In the genomic region with DNA sequence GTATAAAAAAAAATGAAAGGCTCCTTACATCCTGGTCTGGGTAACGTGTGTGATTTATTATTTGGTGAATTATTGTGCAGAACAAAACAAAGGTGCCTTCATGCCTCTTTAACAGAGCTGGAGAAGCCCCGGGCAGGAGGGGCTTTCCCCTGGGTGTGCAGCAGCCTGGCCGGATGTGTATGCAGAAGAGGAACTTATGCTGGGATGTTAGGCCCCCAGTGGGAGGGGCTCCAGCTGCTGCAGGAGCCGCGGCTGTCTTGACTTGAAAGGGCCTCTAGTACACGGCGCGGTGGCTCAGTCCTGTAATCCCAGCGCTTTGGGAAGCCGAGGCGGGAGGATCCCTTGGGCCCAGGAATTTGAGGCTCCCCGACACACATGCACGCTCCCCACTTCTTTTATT, we compare ENCODE assay signal across 8 cellular contexts. TPM values are rescaled to one million over a fixed set of nuclear protein-coding genes. Genes with fewer than 3 reads are reported as not detected.
DNase-seq lines count a peak whose midpoint lies in the region; ATAC-seq and TF ChIP-seq lines count a peak whose summit lies in the region.

No MANE protein-coding gene starts in this region.

- CTCF ChIA-PET in CD8-positive, alpha-beta memory T cell (lab: Charles Lee), result interaction anchor here (1.5 kb wide), 2 partner anchors 26 to 53 kb away, joined by 4 read pairs; no protein-coding TSS in a partner anchor

- H3K27ac ChIP-seq in CD8-positive, alpha-beta memory T cell (ENCODE audit: low read depth, low read length), result no peak overlapping the region
- no peak overlapping the region for H3K27ac ChIP-seq in WERI-Rb-1

- H3K27ac Mint-ChIP-seq in CD8-positive, alpha-beta memory T cell, result peak overlapping the region in 7 of 8 donors; percentile 5 to 95 (median 47)

- peak; percentile 100 for ATAC-seq in GM19452 (IDR thresholded peaks at IDR 0.05; ENCODE audit: unreplicated experiment)
- peak; percentile 98 for ATAC-seq in HG03558 (IDR thresholded peaks at IDR 0.05; ENCODE audit: extremely low read depth, unreplicated experiment)

- TF ChIP-seq CTCF in WERI-Rb-1 (IDR thresholded peaks at IDR 0.05; ENCODE audit: low read depth, low read length) (no peak), choroid plexus epithelial cell (conservative IDR thresholded peaks at IDR 0.05; ENCODE audit: low read depth, low read length) (no peak)

- H3K36me3 ChIP-seq in CD8-positive, alpha-beta memory T cell (ENCODE audit: insufficient read depth, low read length), result no peaks in the 10 kb centered on the region
- peaks cover 9% of the 10 kb centered on the region for H3K36me3 ChIP-seq in WERI-Rb-1

- no peaks in the 10 kb centered on the region for H3K9me3 Mint-ChIP-seq in CD8-positive, alpha-beta memory T cell

- POLR2A ChIA-PET in CD8-positive, alpha-beta memory T cell (lab: Charles Lee), result no interaction called here

- peaks cover 0 to 14% (median 2%) of the 10 kb centered on the region in 3 donors for H3K36me3 Mint-ChIP-seq in CD8-positive, alpha-beta memory T cell

- H3K4me1 Mint-ChIP-seq in CD8-positive, alpha-beta memory T cell, result peaks cover 13 to 25% (median 13%) of the 10 kb centered on the region in 3 donors

- H3K27me3 Mint-ChIP-seq in CD8-positive, alpha-beta memory T cell, result peaks cover 0 to 3% of the 10 kb centered on the region in 2 donors

- H3K27me3 ChIP-seq in CD8-positive, alpha-beta memory T cell (ENCODE audit: insufficient read depth, low read length, poor library complexity, severe bottlenecking), result no peaks in the 10 kb centered on the region
- H3K27me3 ChIP-seq in WERI-Rb-1 (ENCODE audit: insufficient read depth, low read depth, severe bottlenecking), result peaks cover 11% of the 10 kb centered on the region

- H3K4me1 ChIP-seq in CD8-positive, alpha-beta memory T cell (ENCODE audit: insufficient read depth, low read length), result peaks cover 6% of the 10 kb centered on the region

- no peak overlapping the region for H3K4me3 ChIP-seq in CD8-positive, alpha-beta memory T cell (ENCODE audit: low read length)
- no peak overlapping the region for H3K4me3 ChIP-seq in WERI-Rb-1 (ENCODE audit: low read depth, low read length)
- no peak overlapping the region for H3K4me3 ChIP-seq in choroid plexus epithelial cell (ENCODE audit: low read depth, low read length)

- DNase-seq in CD8-positive, alpha-beta memory T cell, result peak; percentile 41 to 73 (median 57)
- DNase-seq in WERI-Rb-1 (peak; percentile 86), choroid plexus epithelial cell (ENCODE audit: low read depth) (peak; percentile 58), glomerular visceral epithelial cell (ENCODE audit: extremely low spot score) (no peak), Ammon's horn (ENCODE audit: low spot score) (no peak)
- DNase-seq in stimulated activated CD4-positive, alpha-beta T cell treated with anti-CD3 and anti-CD28 coated beads, Interleukin-1b, Interleukin-23, amount 100 ng/mL, for 48 hours, result peak; percentile 61

- no peaks in the 10 kb centered on the region for H3K9me3 ChIP-seq in CD8-positive, alpha-beta memory T cell (ENCODE audit: low read length)
- H3K9me3 ChIP-seq in WERI-Rb-1 (ENCODE audit: severe bottlenecking), result no peaks in the 10 kb centered on the region

- peak overlapping the region in 6 of 7 donors; percentile 29 to 73 (median 62) for H3K4me3 Mint-ChIP-seq in CD8-positive, alpha-beta memory T cell

RNA-seq across cellular contexts. Expression of gene CCNQ, which starts 16.0 kb away (rescaled TPM):
- 10 to 100 TPM; 36.2 to 38.3 TPM for total RNA-seq in CD8-positive, alpha-beta memory T cell
- 36.9 TPM for polyA plus RNA-seq in CD8-positive, alpha-beta memory T cell

Comparison
In these comparisons a context has a peak if more than half of its experiments do, and no peak if none do; other contexts are left out.
1. DNase-seq: peak in CD8-positive, alpha-beta memory T cell (5 of 5), WERI-Rb-1 (single experiment), choroid plexus epithelial cell (single experiment) and stimulated activated CD4-positive, alpha-beta T cell treated with anti-CD3 and anti-CD28 coated beads, Interleukin-1b, Interleukin-23, amount 100 ng/mL, for 48 hours (single experiment); none in glomerular visceral epithelial cell (single experiment) and Ammon's horn (single experiment).